1 cellular context compared by ENCODE assay signal in genomic region chr13:22106058-22106457, GRCh38.
TF ChIP-seq lines count a peak whose summit lies in the region.

No MANE protein-coding gene starts in this region.

TF ChIP-seq in IMR-90, 13 proteins besides CTCF, POLR2A, EP300 and RAD21:
- TF ChIP-seq RFX5 (IDR thresholded peaks at IDR 0.05; ENCODE audit: low read depth, low read length) (no peak), CEBPB (IDR thresholded peaks at IDR 0.05; ENCODE audit: low read depth, low read length) (no peak), RCOR1 (IDR thresholded peaks at IDR 0.05; ENCODE audit: insufficient replicate concordance, low read length) (no peak), MXI1 (IDR thresholded peaks at IDR 0.05; ENCODE audit: borderline replicate concordance, low read depth, low read length) (no peak), SMC3 (IDR thresholded peaks at IDR 0.05; ENCODE audit: low read depth, low read length) (no peak)
